ENCODE assay signal across 8 cellular contexts in the genomic region with DNA sequence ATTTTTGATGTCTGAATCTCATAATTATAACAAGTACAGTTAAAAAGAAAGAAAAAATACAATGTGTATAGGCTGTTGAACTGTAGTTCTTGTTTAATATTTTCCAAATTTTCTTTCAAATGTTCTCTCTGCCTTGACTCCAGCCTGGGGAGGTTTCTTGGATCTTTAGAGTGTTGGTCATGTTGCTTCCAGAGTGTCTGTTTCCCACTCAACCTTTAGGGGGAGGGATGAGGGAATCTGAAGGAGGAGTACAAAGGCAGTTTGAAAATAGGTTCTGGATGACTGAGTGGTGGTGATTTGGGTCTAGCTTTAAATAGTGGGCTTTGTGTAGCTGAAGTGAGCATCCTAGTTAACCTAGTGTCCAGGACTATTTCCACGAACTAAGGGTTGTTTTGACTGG. TPM values are rescaled to one million over a fixed set of nuclear protein-coding genes. Genes with fewer than 3 reads are reported as not detected.
A peak's percentile ranks its signal among the peaks of the same experiment; 100 is the strongest.
DNase-seq lines count a peak whose midpoint lies in the region; ATAC-seq and TF ChIP-seq lines count a peak whose summit lies in the region.

No MANE protein-coding gene starts in this region.

- BruUV-seq in Calu3 (replicated peaks; lab: Mats Ljungman, UMichigan) (no TSS peak), PC-9 (replicated peaks; lab: Mats Ljungman, UMichigan) (no TSS peak)

- peaks cover 20% of the 10 kb centered on the region for H3F3A ChIP-seq in PC-9 (ENCODE audit: insufficient read depth, low read depth)

- H3K79me2 ChIP-seq in PC-9 (ENCODE audit: low read depth), result peaks cover 69% of the 10 kb centered on the region

- H3K4me3 ChIP-seq in PC-9 (peak overlapping the region; percentile 100), esophagus squamous epithelium (peak overlapping the region; percentile 39 to 80 (median 66))

- H3K9me3 Mint-ChIP-seq in Calu3 (ENCODE audit: low read depth, unreplicated experiment), result no peaks in the 10 kb centered on the region
- H3K9me3 Mint-ChIP-seq in neural crest cell, result no peaks in the 10 kb centered on the region
- H3K9me3 Mint-ChIP-seq in activated CD8-positive, alpha-beta memory T cell treated with anti-CD3 and anti-CD28 coated beads, Interleukin-2, amount 10 ng/mL, durations not matched to agents 7 days and 5 days (ENCODE audit: low read depth), result no peaks in the 10 kb centered on the region

- WGBS in esophagus squamous epithelium, 2 donors, result 0 to 17% methylated on average over 1 of the region's 1 CpG

- intact Hi-C loops in Calu3 (cut with micrococcal nuclease; ENCODE audit: unreplicated experiment), result loop anchor here (2.0 kb wide), 1 partner anchor 35 kb away; no protein-coding TSS in a partner anchor
- intact Hi-C loops in PC-9 (cut with micrococcal nuclease; ENCODE audit: unreplicated experiment), result loop anchor here (2.0 kb wide), 1 partner anchor 23 kb away; a partner anchor contains a TSS
- intact Hi-C loops in esophagus squamous epithelium (cut with DNase I), result no loop called here

- DNase-seq in Calu3 (no peak), PC-9 (peak in 1 of 2 experiments; percentile 47), esophagus squamous epithelium (lab: John Stamatoyannopoulos, UW) (no peak), neural crest cell (ENCODE audit: low read depth, low spot score) (no peak), middle frontal gyrus (ENCODE audit: extremely low spot score, low spot score) (no peak)
- no peak for DNase-seq in activated effector memory CD4-positive, alpha-beta T cell treated with Interleukin-2 at 50 U/mL for 16 hours
- no peak for DNase-seq in activated CD8-positive, alpha-beta memory T cell treated with anti-CD3 and anti-CD28 coated beads, Interleukin-2, amount 10 ng/mL, durations not matched to agents 7 days and 5 days
- DNase-seq in stimulated activated naive CD8-positive, alpha-beta T cell treated with anti-CD3 and anti-CD28 coated beads, Interleukin-15, Interleukin-2, amounts not matched to agents 100 U/mL and 50 U/mL, for 24 hours, result no peak

- no peak for TF ChIP-seq CTCF in Calu3 (IDR thresholded peaks at IDR 0.05; ENCODE audit: unreplicated experiment)
- peak; percentile 55; the same call in 1 of the 2 replicates for TF ChIP-seq CTCF in PC-9 (conservative IDR thresholded peaks at IDR 0.05)
- TF ChIP-seq CTCF in esophagus squamous epithelium (IDR thresholded peaks at IDR 0.05), result peak in 5 of 6 experiments; percentile 19 to 49 (median 25)
- TF ChIP-seq CTCF in neural crest cell (conservative IDR thresholded peaks at IDR 0.05), result peak; percentile 51

- no peak overlapping the region for H2AFZ ChIP-seq in PC-9

- TF ChIP-seq POLR2A in esophagus squamous epithelium (IDR thresholded peaks at IDR 0.05), result peak in 1 of 4 donors; percentile 21

- H3K27me3 Mint-ChIP-seq in Calu3 (ENCODE audit: unreplicated experiment) (no peaks in the 10 kb centered on the region), neural crest cell (ENCODE audit: low read depth) (no peaks in the 10 kb centered on the region)
- peaks cover 3% of the 10 kb centered on the region for H3K27me3 Mint-ChIP-seq in activated CD8-positive, alpha-beta memory T cell treated with anti-CD3 and anti-CD28 coated beads, Interleukin-2, amount 10 ng/mL, durations not matched to agents 7 days and 5 days

- H3K4me1 ChIP-seq in PC-9 (replicated peaks; ENCODE audit: insufficient read depth), result peaks cover 46% of the 10 kb centered on the region
- H3K4me1 ChIP-seq in esophagus squamous epithelium, result peaks cover 11 to 54% (median 24%) of the 10 kb centered on the region in 3 donors

- H3K27ac ChIP-seq in PC-9 (peak overlapping the region; percentile 98), esophagus squamous epithelium (peak overlapping the region; percentile 75 to 99 (median 91))

- peak overlapping the region; percentile 87 for H3K4me2 ChIP-seq in PC-9

- CTCF ChIA-PET in Calu3 (lab: Charles Lee), result interaction anchor here (0.6 to 2.1 kb wide), 7 partner anchors 11 to 37 kb away, joined by 3 to 7 read pairs (median 4); no protein-coding TSS in a partner anchor
- CTCF ChIA-PET in PC-9 (lab: Charles Lee), result interaction anchor here (0.6 to 4.0 kb wide), 6 partner anchors 9 to 37 kb away, joined by 3 to 38 read pairs (median 8); a partner anchor contains a TSS
- CTCF ChIA-PET in activated CD8-positive, alpha-beta memory T cell treated with anti-CD3 and anti-CD28 coated beads, Interleukin-2, amount 10 ng/mL, durations not matched to agents 7 days and 5 days (lab: Charles Lee), result interaction anchor here (4.1 kb wide), 1 partner anchor 38 kb away, joined by 18 read pairs; no protein-coding TSS in a partner anchor

- peaks cover 51% of the 10 kb centered on the region for H4K20me1 ChIP-seq in PC-9 (ENCODE audit: insufficient read depth)

- H3K9me3 ChIP-seq in PC-9 (ENCODE audit: insufficient read depth, low read depth) (no peaks in the 10 kb centered on the region), esophagus squamous epithelium (no peaks in the 10 kb centered on the region)

- H3K36me3 Mint-ChIP-seq in Calu3 (ENCODE audit: insufficient read depth, unreplicated experiment), result peaks cover 75% of the 10 kb centered on the region
- peaks cover 7% of the 10 kb centered on the region for H3K36me3 Mint-ChIP-seq in neural crest cell (ENCODE audit: low read depth)
- H3K36me3 Mint-ChIP-seq in activated CD8-positive, alpha-beta memory T cell treated with anti-CD3 and anti-CD28 coated beads, Interleukin-2, amount 10 ng/mL, durations not matched to agents 7 days and 5 days, result peaks cover 6% of the 10 kb centered on the region

- H3K27me3 ChIP-seq in PC-9 (ENCODE audit: insufficient read depth, low read depth) (no peaks in the 10 kb centered on the region), esophagus squamous epithelium (no peaks in the 10 kb centered on the region)

- H3K36me3 ChIP-seq in PC-9 (ENCODE audit: low read depth) (peaks cover 25% of the 10 kb centered on the region), esophagus squamous epithelium (peaks cover 0 to 7% (median 0%) of the 10 kb centered on the region in 3 donors)

- H3K4me1 Mint-ChIP-seq in Calu3 (ENCODE audit: low read depth, unreplicated experiment) (peaks cover 41% of the 10 kb centered on the region), neural crest cell (peaks cover 46% of the 10 kb centered on the region)
- H3K4me1 Mint-ChIP-seq in activated CD8-positive, alpha-beta memory T cell treated with anti-CD3 and anti-CD28 coated beads, Interleukin-2, amount 10 ng/mL, durations not matched to agents 7 days and 5 days, result peaks cover 6% of the 10 kb centered on the region

- H3K4me3 Mint-ChIP-seq in Calu3 (ENCODE audit: low read depth, unreplicated experiment) (peak overlapping the region; percentile 88), neural crest cell (peak overlapping the region; percentile 95)
- H3K4me3 Mint-ChIP-seq in activated CD8-positive, alpha-beta memory T cell treated with anti-CD3 and anti-CD28 coated beads, Interleukin-2, amount 10 ng/mL, durations not matched to agents 7 days and 5 days, result no peak overlapping the region

- H3K9me2 ChIP-seq in PC-9 (ENCODE audit: insufficient read depth), result no peaks in the 10 kb centered on the region

- POLR2A ChIA-PET in PC-9 (lab: Charles Lee; ENCODE audit: unreplicated experiment), result interaction anchor here (0.7 to 1.9 kb wide), 3 partner anchors 10 to 52 kb away, joined by 4 to 38 read pairs (median 9); a partner anchor contains a TSS

- H3K27ac Mint-ChIP-seq in Calu3 (ENCODE audit: unreplicated experiment), result peak overlapping the region; percentile 99
- H3K27ac Mint-ChIP-seq in neural crest cell (ENCODE audit: unreplicated experiment), result peak overlapping the region; percentile 65
- no peak overlapping the region for H3K27ac Mint-ChIP-seq in activated CD8-positive, alpha-beta memory T cell treated with anti-CD3 and anti-CD28 coated beads, Interleukin-2, amount 10 ng/mL, durations not matched to agents 7 days and 5 days

- no peak for ATAC-seq in activated CD8-positive, alpha-beta memory T cell treated with anti-CD3 and anti-CD28 coated beads, Interleukin-2, amount 10 ng/mL, durations not matched to agents 7 days and 5 days
- no peak for ATAC-seq in stimulated activated naive CD8-positive, alpha-beta T cell treated with anti-CD3 and anti-CD28 coated beads, Interleukin-15, Interleukin-2, amounts not matched to agents 100 U/mL and 50 U/mL, for 24 hours

RNA-seq across cellular contexts. Expression of a gene that starts 2.0 kb away (rescaled TPM):
- total RNA-seq in Calu3 (2022), result 318 and 323 TPM in 2 replicates
- 340 and 413 TPM in 2 replicates for total RNA-seq in PC-9 (2021)
- 100 to 1,000 TPM; 230 to 308 (median 271) TPM for total RNA-seq in esophagus squamous epithelium
- 144 TPM in 2 replicates for total RNA-seq in neural crest cell
- total RNA-seq in activated CD8-positive, alpha-beta memory T cell treated with anti-CD3 and anti-CD28 coated beads, Interleukin-2, amount 10 ng/mL, durations not matched to agents 7 days and 5 days, result 1 to 10 TPM; 5.0 to 7.7 TPM

RNA-seq across cellular contexts. Expression of a gene that starts 11.9 kb away (rescaled TPM):
- total RNA-seq in Calu3 (2022) (not detected in 2 replicates), PC-9 (2021) (not detected in 2 replicates), esophagus squamous epithelium (not detected), neural crest cell (not detected in 2 replicates)
- total RNA-seq in activated CD8-positive, alpha-beta memory T cell treated with anti-CD3 and anti-CD28 coated beads, Interleukin-2, amount 10 ng/mL, durations not matched to agents 7 days and 5 days, result not detected

RNA-seq across cellular contexts. Expression of a gene that starts 22.3 kb away (rescaled TPM):
- total RNA-seq in Calu3 (2022), result 124 and 131 TPM in 2 replicates
- total RNA-seq in PC-9 (2021), result 211 and 318 TPM in 2 replicates
- total RNA-seq in esophagus squamous epithelium, result 100 to 1,000 TPM in 2 of 4 donors, 10 to 100 TPM in 2; 75.2 to 166 (median 112) TPM
- 208 and 212 TPM in 2 replicates for total RNA-seq in neural crest cell
- 100 to 1,000 TPM; 114 to 145 TPM for total RNA-seq in activated CD8-positive, alpha-beta memory T cell treated with anti-CD3 and anti-CD28 coated beads, Interleukin-2, amount 10 ng/mL, durations not matched to agents 7 days and 5 days

RNA-seq across cellular contexts. Expression of a gene that starts 51.2 kb away (rescaled TPM):
- total RNA-seq in Calu3 (2022) (146 and 152 TPM in 2 replicates), PC-9 (2021) (124 and 138 TPM in 2 replicates), esophagus squamous epithelium (10 to 100 TPM; 44.0 to 82.0 (median 70.9) TPM), neural crest cell (78.3 TPM in 2 replicates)
- total RNA-seq in activated CD8-positive, alpha-beta memory T cell treated with anti-CD3 and anti-CD28 coated beads, Interleukin-2, amount 10 ng/mL, durations not matched to agents 7 days and 5 days, result 10 to 100 TPM; 58.2 to 77.4 TPM

RNA-seq across cellular contexts. Expression of a gene that starts 51.6 kb away (rescaled TPM):
- 21.2 and 24.4 TPM in 2 replicates for total RNA-seq in Calu3 (2022)
- 25.3 and 26.9 TPM in 2 replicates for total RNA-seq in PC-9 (2021)
- total RNA-seq in esophagus squamous epithelium, result 10 to 100 TPM in 2 of 4 donors, 1 to 10 TPM in 2; 8.0 to 21.2 (median 9.8) TPM
- 24.1 and 24.7 TPM in 2 replicates for total RNA-seq in neural crest cell
- total RNA-seq in activated CD8-positive, alpha-beta memory T cell treated with anti-CD3 and anti-CD28 coated beads, Interleukin-2, amount 10 ng/mL, durations not matched to agents 7 days and 5 days, result 10 to 100 TPM; 11.7 to 14.9 TPM

Comparison
In these comparisons a context has a peak if more than half of its experiments do, and no peak if none do; other contexts are left out.
1. RNA of a gene that starts 2.0 kb away (total RNA-seq): 340 to 413 TPM in PC-9, 318 to 323 TPM in Calu3, 230 to 308 TPM in esophagus squamous epithelium and 144 TPM in neural crest cell; 5.0 to 7.7 TPM in activated CD8-positive, alpha-beta memory T cell treated with anti-CD3 and anti-CD28 coated beads, Interleukin-2, amount 10 ng/mL, durations not matched to agents 7 days and 5 days; every median in the first group is over 10 times any median in the second.